In the genomic region with DNA sequence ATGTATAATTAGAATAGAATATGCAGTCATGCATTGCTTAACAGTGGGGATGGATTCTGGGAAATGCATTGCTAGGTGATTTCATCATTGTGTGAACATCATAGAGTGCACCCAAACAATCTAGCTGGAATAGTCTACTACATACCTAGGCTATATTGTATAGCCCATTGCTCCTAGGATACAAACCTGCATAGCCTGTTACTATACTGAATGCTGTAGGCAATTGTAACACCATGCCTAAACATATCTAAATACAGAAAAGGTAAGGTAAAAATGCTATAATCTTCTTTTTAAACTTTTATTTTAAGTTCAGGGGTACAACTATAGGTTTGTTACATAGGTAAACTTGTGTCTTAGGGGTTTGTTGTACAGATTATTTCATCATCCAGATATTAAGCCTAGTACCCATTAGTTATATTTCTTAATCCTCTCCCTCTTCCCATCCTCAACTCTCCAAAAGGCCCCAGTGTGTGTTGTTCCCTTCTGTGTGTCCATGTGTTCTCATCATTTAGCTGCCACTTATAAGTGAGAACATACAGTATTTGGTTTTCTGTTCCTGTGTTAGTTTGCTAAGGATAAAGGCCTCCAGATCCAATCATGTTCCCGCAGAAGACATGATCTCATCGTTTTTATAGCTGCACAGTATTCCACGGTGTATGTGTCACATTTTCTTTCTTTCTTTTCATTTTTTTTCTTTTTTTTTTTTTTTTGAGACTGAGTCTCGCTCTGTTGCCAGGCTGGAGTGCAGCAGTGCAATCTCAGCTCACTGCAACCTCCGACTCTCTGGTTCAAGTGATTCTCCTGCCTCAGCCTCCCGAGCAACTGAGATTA, we compare ENCODE assay signal across 1 cellular context.
TF ChIP-seq lines count a peak whose summit lies in the region.
"Not testable (repeated sequence)": the region's sequence is repeated elsewhere in the genome, so short reads cannot be mapped to it uniquely, and the experiment has no call there.

No MANE protein-coding gene starts in this region.

TF ChIP-seq in K562, 482 proteins besides CTCF, POLR2A, EP300 and RAD21 (continued from another document and continues in another):
- TF ChIP-seq, protein P1, sequence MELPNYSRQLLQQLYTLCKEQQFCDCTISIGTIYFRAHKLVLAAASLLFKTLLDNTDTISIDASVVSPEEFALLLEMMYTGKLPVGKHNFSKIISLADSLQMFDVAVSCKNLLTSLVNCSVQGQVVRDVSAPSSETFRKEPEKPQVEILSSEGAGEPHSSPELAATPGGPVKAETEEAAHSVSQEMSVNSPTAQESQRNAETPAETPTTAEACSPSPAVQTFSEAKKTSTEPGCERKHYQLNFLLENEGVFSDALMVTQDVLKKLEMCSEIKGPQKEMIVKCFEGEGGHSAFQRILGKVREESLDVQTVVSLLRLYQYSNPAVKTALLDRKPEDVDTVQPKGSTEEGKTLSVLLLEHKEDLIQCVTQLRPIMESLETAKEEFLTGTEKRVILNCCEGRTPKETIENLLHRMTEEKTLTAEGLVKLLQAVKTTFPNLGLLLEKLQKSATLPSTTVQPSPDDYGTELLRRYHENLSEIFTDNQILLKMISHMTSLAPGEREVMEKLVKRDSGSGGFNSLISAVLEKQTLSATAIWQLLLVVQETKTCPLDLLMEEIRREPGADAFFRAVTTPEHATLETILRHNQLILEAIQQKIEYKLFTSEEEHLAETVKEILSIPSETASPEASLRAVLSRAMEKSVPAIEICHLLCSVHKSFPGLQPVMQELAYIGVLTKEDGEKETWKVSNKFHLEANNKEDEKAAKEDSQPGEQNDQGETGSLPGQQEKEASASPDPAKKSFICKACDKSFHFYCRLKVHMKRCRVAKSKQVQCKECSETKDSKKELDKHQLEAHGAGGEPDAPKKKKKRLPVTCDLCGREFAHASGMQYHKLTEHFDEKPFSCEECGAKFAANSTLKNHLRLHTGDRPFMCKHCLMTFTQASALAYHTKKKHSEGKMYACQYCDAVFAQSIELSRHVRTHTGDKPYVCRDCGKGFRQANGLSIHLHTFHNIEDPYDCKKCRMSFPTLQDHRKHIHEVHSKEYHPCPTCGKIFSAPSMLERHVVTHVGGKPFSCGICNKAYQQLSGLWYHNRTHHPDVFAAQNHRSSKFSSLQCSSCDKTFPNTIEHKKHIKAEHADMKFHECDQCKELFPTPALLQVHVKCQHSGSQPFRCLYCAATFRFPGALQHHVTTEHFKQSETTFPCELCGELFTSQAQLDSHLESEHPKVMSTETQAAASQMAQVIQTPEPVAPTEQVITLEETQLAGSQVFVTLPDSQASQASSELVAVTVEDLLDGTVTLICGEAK (IDR thresholded peaks at IDR 0.05) = 0 out of 2 replicates have a peak, but pooled peaks have one; percentile 11
- TF ChIP-seq, protein P1 (CRISPR knock-in tag; IDR thresholded peaks at IDR 0.05) = not testable (repeated sequence)
- TF ChIP-seq ZNF583 (CRISPR knock-in tag; IDR thresholded peaks at IDR 0.05) (0 out of 2 replicates have a peak, but pooled peaks have one; percentile 59), RBFOX2 (IDR thresholded peaks at IDR 0.05; ENCODE audit: low read depth, low read length) (peak; percentile 44), ZNF311 (CRISPR knock-in tag; IDR thresholded peaks at IDR 0.05) (peak; percentile 88), ZNF586 (CRISPR knock-in tag; conservative IDR thresholded peaks at IDR 0.05) (peak; percentile 69; the same call in 1 of the 2 replicates), MAZ (CRISPR knock-in tag; conservative IDR thresholded peaks at IDR 0.05 in 1 of 2, IDR thresholded peaks at IDR 0.05 in 1 of 2) (0 out of 4 replicates have a peak, but pooled peaks of 1 of the 2 experiments have one; percentile 22), SMAD3 (CRISPR knock-in tag; conservative IDR thresholded peaks at IDR 0.05) (peak; percentile 87), LEF1 (IDR thresholded peaks at IDR 0.05) (peak; percentile 49; the same call in 1 of the 2 replicates), MTF1 (CRISPR knock-in tag; IDR thresholded peaks at IDR 0.05; ENCODE audit: borderline replicate concordance) (peak; percentile 41; the same call in 1 of the 2 replicates), FOXA3 (CRISPR knock-in tag; conservative IDR thresholded peaks at IDR 0.05 in 1 of 2, IDR thresholded peaks at IDR 0.05 in 1 of 2) (peak in 1 of 2 experiments; percentile 56; a peak in 1 of 4 replicates), ZNF76 (CRISPR knock-in tag; IDR thresholded peaks at IDR 0.05; ENCODE audit: borderline replicate concordance) (peak; percentile 90; the same call in 1 of the 2 replicates), ZNF175 (CRISPR knock-in tag; IDR thresholded peaks at IDR 0.05; ENCODE audit: low read depth) (peak; percentile 96), DMBX1 (CRISPR knock-in tag; IDR thresholded peaks at IDR 0.05; ENCODE audit: borderline replicate concordance) (peak; percentile 74; the same call in 1 of the 2 replicates), ZNF584 (CRISPR knock-in tag; IDR thresholded peaks at IDR 0.05; ENCODE audit: low read depth) (peak; percentile 93), NFXL1 (CRISPR knock-in tag; IDR thresholded peaks at IDR 0.05) (peak; percentile 89), PTTG1 (tag; IDR thresholded peaks at IDR 0.05; ENCODE audit: low read depth) (0 out of 2 replicates have a peak, but pooled peaks have one; percentile 8), BRD9 (IDR thresholded peaks at IDR 0.05; ENCODE audit: low read depth, partially characterized antibody) (peak; percentile 39), ZSCAN32 (CRISPR knock-in tag; IDR thresholded peaks at IDR 0.05) (peak; percentile 82), HDAC8 (tag; IDR thresholded peaks at IDR 0.05) (peak; percentile 85), TEAD1 (CRISPR knock-in tag; IDR thresholded peaks at IDR 0.05) (peak in 1 of 2 experiments; percentile 77; a peak in 2 of 4 replicates), ZNF134 (CRISPR knock-in tag; conservative IDR thresholded peaks at IDR 0.05) (0 out of 2 replicates have a peak, but pooled peaks have one; percentile 47), ZNF589 (CRISPR knock-in tag; IDR thresholded peaks at IDR 0.05; ENCODE audit: low read depth) (peak; percentile 77; the same call in 1 of the 2 replicates), ZNF354B (CRISPR knock-in tag; IDR thresholded peaks at IDR 0.05) (peak; percentile 56; the same call in 1 of the 2 replicates), CXXC5 (CRISPR knock-in tag; IDR thresholded peaks at IDR 0.05) (peak; percentile 53), TRIM24 (IDR thresholded peaks at IDR 0.05) (peak; percentile 97 to 98)
- TF ChIP-seq, protein P2, sequence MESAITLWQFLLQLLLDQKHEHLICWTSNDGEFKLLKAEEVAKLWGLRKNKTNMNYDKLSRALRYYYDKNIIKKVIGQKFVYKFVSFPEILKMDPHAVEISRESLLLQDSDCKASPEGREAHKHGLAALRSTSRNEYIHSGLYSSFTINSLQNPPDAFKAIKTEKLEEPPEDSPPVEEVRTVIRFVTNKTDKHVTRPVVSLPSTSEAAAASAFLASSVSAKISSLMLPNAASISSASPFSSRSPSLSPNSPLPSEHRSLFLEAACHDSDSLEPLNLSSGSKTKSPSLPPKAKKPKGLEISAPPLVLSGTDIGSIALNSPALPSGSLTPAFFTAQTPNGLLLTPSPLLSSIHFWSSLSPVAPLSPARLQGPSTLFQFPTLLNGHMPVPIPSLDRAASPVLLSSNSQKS (CRISPR knock-in tag; IDR thresholded peaks at IDR 0.05) = peak; percentile 75; the same call in 1 of the 2 replicates
- TF ChIP-seq, protein P3, sequence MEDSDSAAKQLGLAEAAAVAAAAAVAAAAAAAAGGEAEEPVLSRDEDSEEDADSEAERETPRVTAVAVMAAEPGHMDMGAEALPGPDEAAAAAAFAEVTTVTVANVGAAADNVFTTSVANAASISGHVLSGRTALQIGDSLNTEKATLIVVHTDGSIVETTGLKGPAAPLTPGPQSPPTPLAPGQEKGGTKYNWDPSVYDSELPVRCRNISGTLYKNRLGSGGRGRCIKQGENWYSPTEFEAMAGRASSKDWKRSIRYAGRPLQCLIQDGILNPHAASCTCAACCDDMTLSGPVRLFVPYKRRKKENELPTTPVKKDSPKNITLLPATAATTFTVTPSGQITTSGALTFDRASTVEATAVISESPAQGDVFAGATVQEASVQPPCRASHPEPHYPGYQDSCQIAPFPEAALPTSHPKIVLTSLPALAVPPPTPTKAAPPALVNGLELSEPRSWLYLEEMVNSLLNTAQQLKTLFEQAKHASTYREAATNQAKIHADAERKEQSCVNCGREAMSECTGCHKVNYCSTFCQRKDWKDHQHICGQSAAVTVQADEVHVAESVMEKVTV (CRISPR knock-in tag; IDR thresholded peaks at IDR 0.05) = peak; percentile 46
- TF ChIP-seq, protein P4, sequence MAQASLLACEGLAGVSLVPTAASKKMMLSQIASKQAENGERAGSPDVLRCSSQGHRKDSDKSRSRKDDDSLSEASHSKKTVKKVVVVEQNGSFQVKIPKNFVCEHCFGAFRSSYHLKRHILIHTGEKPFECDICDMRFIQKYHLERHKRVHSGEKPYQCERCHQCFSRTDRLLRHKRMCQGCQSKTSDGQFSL (CRISPR knock-in tag; IDR thresholded peaks at IDR 0.05) = not testable (repeated sequence)
- TF ChIP-seq, protein P4 (tag; IDR thresholded peaks at IDR 0.05) = peak in 1 of 2 experiments; percentile 69; a peak in 1 of 4 replicates
- TF ChIP-seq, protein P5, sequence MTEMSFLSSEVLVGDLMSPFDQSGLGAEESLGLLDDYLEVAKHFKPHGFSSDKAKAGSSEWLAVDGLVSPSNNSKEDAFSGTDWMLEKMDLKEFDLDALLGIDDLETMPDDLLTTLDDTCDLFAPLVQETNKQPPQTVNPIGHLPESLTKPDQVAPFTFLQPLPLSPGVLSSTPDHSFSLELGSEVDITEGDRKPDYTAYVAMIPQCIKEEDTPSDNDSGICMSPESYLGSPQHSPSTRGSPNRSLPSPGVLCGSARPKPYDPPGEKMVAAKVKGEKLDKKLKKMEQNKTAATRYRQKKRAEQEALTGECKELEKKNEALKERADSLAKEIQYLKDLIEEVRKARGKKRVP (CRISPR knock-in tag; IDR thresholded peaks at IDR 0.05) = peak; percentile 97
- TF ChIP-seq, protein P6, sequence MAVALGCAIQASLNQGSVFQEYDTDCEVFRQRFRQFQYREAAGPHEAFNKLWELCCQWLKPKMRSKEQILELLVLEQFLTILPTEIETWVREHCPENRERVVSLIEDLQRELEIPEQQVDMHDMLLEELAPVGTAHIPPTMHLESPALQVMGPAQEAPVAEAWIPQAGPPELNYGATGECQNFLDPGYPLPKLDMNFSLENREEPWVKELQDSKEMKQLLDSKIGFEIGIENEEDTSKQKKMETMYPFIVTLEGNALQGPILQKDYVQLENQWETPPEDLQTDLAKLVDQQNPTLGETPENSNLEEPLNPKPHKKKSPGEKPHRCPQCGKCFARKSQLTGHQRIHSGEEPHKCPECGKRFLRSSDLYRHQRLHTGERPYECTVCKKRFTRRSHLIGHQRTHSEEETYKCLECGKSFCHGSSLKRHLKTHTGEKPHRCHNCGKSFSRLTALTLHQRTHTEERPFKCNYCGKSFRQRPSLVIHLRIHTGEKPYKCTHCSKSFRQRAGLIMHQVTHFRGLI (CRISPR knock-in tag; IDR thresholded peaks at IDR 0.05) = peak; percentile 76
- TF ChIP-seq, protein P7, sequence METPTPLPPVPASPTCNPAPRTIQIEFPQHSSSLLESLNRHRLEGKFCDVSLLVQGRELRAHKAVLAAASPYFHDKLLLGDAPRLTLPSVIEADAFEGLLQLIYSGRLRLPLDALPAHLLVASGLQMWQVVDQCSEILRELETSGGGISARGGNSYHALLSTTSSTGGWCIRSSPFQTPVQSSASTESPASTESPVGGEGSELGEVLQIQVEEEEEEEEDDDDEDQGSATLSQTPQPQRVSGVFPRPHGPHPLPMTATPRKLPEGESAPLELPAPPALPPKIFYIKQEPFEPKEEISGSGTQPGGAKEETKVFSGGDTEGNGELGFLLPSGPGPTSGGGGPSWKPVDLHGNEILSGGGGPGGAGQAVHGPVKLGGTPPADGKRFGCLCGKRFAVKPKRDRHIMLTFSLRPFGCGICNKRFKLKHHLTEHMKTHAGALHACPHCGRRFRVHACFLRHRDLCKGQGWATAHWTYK (CRISPR knock-in tag; IDR thresholded peaks at IDR 0.05) = 0 out of 2 replicates have a peak, but pooled peaks have one; percentile 47
